Comparison of ENCODE assay signal across 18 cellular contexts in genomic region chr9:86638109-86638508, GRCh38.
"Had no signal": no experiment of that assay in that cellular context is flagged by ENCODE, and none has a peak within 500 bp of the region (broad histone marks: within the 10 kb centered on the region; RNA-seq: fewer than 3 reads in every experiment).

No MANE protein-coding gene starts in this region.

- H3K27ac ChIP-seq: HL-60, RWPE1 had no signal

- H3K4me2 ChIP-seq: SK-N-SH had no signal

- H3K9me3 ChIP-seq: SK-N-SH had no signal

- H3K9ac ChIP-seq: SK-N-SH had no signal

- ATAC-seq: Panc1, PC-3 had no signal

- DNase-seq: MV-4-11; NCI-H1092; NCI-H1105 treated with DMSO at 0.1 percent for 48 hours; NCI-H1417 treated with DMSO at 0.1 percent for 48 hours; NCI-H146; NCI-H1694 treated with DMSO at 0.1 percent for 48 hours; NCI-H1930; NCI-H2081; NCI-H2107; NCI-H2227 treated with DMSO at 0.1 percent for 48 hours; NCI-H526 treated with DMSO at 0.1 percent for 48 hours; NCI-H748 treated with DMSO at 0.1 percent for 48 hours; NK-92 treated with Interleukin-12 subunit alpha and Interleukin-12 subunit beta, amount 100 ng/mL, for 24 hours; PC-3 had no signal
